In genomic region chr4:82432596-82432995, GRCh38 we compare ENCODE assay signal across 14 cellular contexts. TPM values are rescaled to one million over a fixed set of nuclear protein-coding genes. Genes with fewer than 3 reads are reported as not detected.
DNase-seq lines count a peak whose midpoint lies in the region; ATAC-seq and TF ChIP-seq lines count a peak whose summit lies in the region.
"Had no signal": no experiment of that assay in that cellular context is flagged by ENCODE, and none has a peak within 500 bp of the region (broad histone marks: within the 10 kb centered on the region; RNA-seq: fewer than 3 reads in every experiment).

No MANE protein-coding gene starts in this region.

- peak overlapping the region; percentile 81 for H3K4me2 ChIP-seq in DOHH2 (ENCODE audit: low read length)

- H3K9me3 Mint-ChIP-seq in CD4-positive, CD25-positive, alpha-beta regulatory T cell: peaks cover 0 to 4% (median 0%) of the 10 kb centered on the region in 7 donors
- H3K9me3 Mint-ChIP-seq in WTC11: no peaks in the 10 kb centered on the region
- no peaks in the 10 kb centered on the region for H3K9me3 Mint-ChIP-seq in immature natural killer cell

- peaks cover 10% of the 10 kb centered on the region for H3K27me3 Mint-ChIP-seq in CD4-positive, CD25-positive, alpha-beta regulatory T cell
- H3K27me3 Mint-ChIP-seq in WTC11 (ENCODE audit: low read depth) (no peaks in the 10 kb centered on the region; the same call in 1 of the 2 replicates), immature natural killer cell (ENCODE audit: low read depth in 3 of 3) (peaks cover 22 to 30% (median 27%) of the 10 kb centered on the region in 3 donors)

- no peak overlapping the region for H3K4me3 ChIP-seq in CD4-positive, CD25-positive, alpha-beta regulatory T cell (ENCODE audit: low read depth, low read length)
- H3K4me3 ChIP-seq in DOHH2 (ENCODE audit: low read length): peak overlapping the region; percentile 98; the same call in 1 of the 2 replicates
- H3K4me3 ChIP-seq: thoracic aorta had no signal

- H3K79me2 ChIP-seq in DOHH2 (ENCODE audit: control insufficient read depth, low read length): peaks cover 95% of the 10 kb centered on the region

- POLR2A ChIA-PET in WTC11 (lab: Charles Lee): no interaction called here

- H3K27ac ChIP-seq in CD4-positive, CD25-positive, alpha-beta regulatory T cell (ENCODE audit: insufficient read depth, low read length, poor library complexity, severe bottlenecking): no peak overlapping the region
- no peak overlapping the region for H3K27ac ChIP-seq in DOHH2 (ENCODE audit: low read depth, low read length)
- H3K27ac ChIP-seq: dorsolateral prefrontal cortex, thoracic aorta had no signal

- peaks cover 20% of the 10 kb centered on the region for H3K36me3 Mint-ChIP-seq in CD4-positive, CD25-positive, alpha-beta regulatory T cell
- H3K36me3 Mint-ChIP-seq in WTC11 (peaks cover 46% of the 10 kb centered on the region), immature natural killer cell (peaks cover 7 to 10% (median 7%) of the 10 kb centered on the region in 3 donors)

- peak overlapping the region in 2 of 3 donors; percentile 46 to 82 for H3K27ac Mint-ChIP-seq in CD4-positive, CD25-positive, alpha-beta regulatory T cell
- peak overlapping the region; percentile 55 for H3K27ac Mint-ChIP-seq in WTC11
- H3K27ac Mint-ChIP-seq in immature natural killer cell: peak overlapping the region in 4 of 6 donors; percentile 12 to 45 (median 26)

- peaks cover 33% of the 10 kb centered on the region for H3K4me1 ChIP-seq in CD4-positive, CD25-positive, alpha-beta regulatory T cell (ENCODE audit: control insufficient read depth, insufficient read depth, low read length, poor library complexity, severe bottlenecking)
- peaks cover 62% of the 10 kb centered on the region for H3K4me1 ChIP-seq in DOHH2 (ENCODE audit: control insufficient read depth, low read length)

- H3K4me1 Mint-ChIP-seq in CD4-positive, CD25-positive, alpha-beta regulatory T cell: peaks cover 34 to 73% (median 47%) of the 10 kb centered on the region in 4 donors
- peaks cover 49% of the 10 kb centered on the region for H3K4me1 Mint-ChIP-seq in WTC11
- H3K4me1 Mint-ChIP-seq in immature natural killer cell: peaks cover 47 to 75% of the 10 kb centered on the region in 2 donors

- no peak for ATAC-seq in CD4-positive, CD25-positive, alpha-beta regulatory T cell (ENCODE audit: low read depth in 2 of 2)
- ATAC-seq in WTC11: no peak
- no peak for ATAC-seq in HG03025 (IDR thresholded peaks at IDR 0.05; ENCODE audit: low FRiP score, unreplicated experiment)
- ATAC-seq in GM19351 (IDR thresholded peaks at IDR 0.05; ENCODE audit: unreplicated experiment): no peak
- ATAC-seq in GM18505 (IDR thresholded peaks at IDR 0.05; ENCODE audit: unreplicated experiment): no peak
- ATAC-seq: sciatic nerve had no signal

- H3K27me3 ChIP-seq in CD4-positive, CD25-positive, alpha-beta regulatory T cell (ENCODE audit: control insufficient read depth, insufficient read depth, low read length): no peaks in the 10 kb centered on the region
- no peaks in the 10 kb centered on the region for H3K27me3 ChIP-seq in DOHH2 (ENCODE audit: control insufficient read depth, low read length)
- H3K27me3 ChIP-seq: dorsolateral prefrontal cortex had no signal

- no peak for DNase-seq in CD4-positive, CD25-positive, alpha-beta regulatory T cell
- no peak for DNase-seq in WTC11 (ENCODE audit: low spot score)
- no peak for DNase-seq in immature natural killer cell
- DNase-seq in mucosa of gallbladder (ENCODE audit: low spot score): no peak
- DNase-seq: anterior cingulate cortex, dorsolateral prefrontal cortex, Karpas-422 had no signal

- peaks cover 16% of the 10 kb centered on the region for H3K36me3 ChIP-seq in CD4-positive, CD25-positive, alpha-beta regulatory T cell (ENCODE audit: control insufficient read depth, insufficient read depth, low read length)
- peaks cover 84% of the 10 kb centered on the region for H3K36me3 ChIP-seq in DOHH2 (ENCODE audit: control insufficient read depth, low read length)
- H3K36me3 ChIP-seq: thoracic aorta had no signal

- peaks cover 11% of the 10 kb centered on the region for H3F3A ChIP-seq in DOHH2 (ENCODE audit: control insufficient read depth, insufficient read depth)

- H3K9me3 ChIP-seq in CD4-positive, CD25-positive, alpha-beta regulatory T cell (ENCODE audit: control insufficient read depth in 2 of 2, low read length in 2 of 2): no peaks in the 10 kb centered on the region
- H3K9me3 ChIP-seq in DOHH2 (ENCODE audit: control insufficient read depth, insufficient read depth, low read length): no peaks in the 10 kb centered on the region
- H3K9me3 ChIP-seq: thoracic aorta had no signal

- CTCF ChIA-PET in WTC11 (lab: Charles Lee): no interaction called here

- TF ChIP-seq CTCF in DOHH2 (IDR thresholded peaks at IDR 0.05; ENCODE audit: low read depth, low read length, poor library complexity, severe bottlenecking) (no peak), WTC11 (IDR thresholded peaks at IDR 0.05) (no peak)

- H4K20me1 ChIP-seq in DOHH2 (ENCODE audit: control insufficient read depth, insufficient read depth, low read depth, low read length): peaks cover 28% of the 10 kb centered on the region

- H3K9me2 ChIP-seq in DOHH2 (replicated peaks; ENCODE audit: control insufficient read depth, low read length): no peaks in the 10 kb centered on the region

- H3K4me3 Mint-ChIP-seq in CD4-positive, CD25-positive, alpha-beta regulatory T cell: peak overlapping the region in 3 of 4 donors; percentile 62 to 100 (median 99)
- H3K4me3 Mint-ChIP-seq in WTC11: peak overlapping the region; percentile 93
- peak overlapping the region; percentile 14 to 46 (median 27) for H3K4me3 Mint-ChIP-seq in immature natural killer cell
- H3K4me3 Mint-ChIP-seq: CD14-positive monocyte had no signal

- TF ChIP-seq POLR2A in GM18505 (IDR thresholded peaks at IDR 0.05; ENCODE audit: borderline replicate concordance, extremely low read depth, insufficient read depth, insufficient read length): no peak

TF ChIP-seq in WTC11, 78 proteins besides CTCF, POLR2A, EP300 and RAD21 (continues in another document):
- TF ChIP-seq, protein P1, sequence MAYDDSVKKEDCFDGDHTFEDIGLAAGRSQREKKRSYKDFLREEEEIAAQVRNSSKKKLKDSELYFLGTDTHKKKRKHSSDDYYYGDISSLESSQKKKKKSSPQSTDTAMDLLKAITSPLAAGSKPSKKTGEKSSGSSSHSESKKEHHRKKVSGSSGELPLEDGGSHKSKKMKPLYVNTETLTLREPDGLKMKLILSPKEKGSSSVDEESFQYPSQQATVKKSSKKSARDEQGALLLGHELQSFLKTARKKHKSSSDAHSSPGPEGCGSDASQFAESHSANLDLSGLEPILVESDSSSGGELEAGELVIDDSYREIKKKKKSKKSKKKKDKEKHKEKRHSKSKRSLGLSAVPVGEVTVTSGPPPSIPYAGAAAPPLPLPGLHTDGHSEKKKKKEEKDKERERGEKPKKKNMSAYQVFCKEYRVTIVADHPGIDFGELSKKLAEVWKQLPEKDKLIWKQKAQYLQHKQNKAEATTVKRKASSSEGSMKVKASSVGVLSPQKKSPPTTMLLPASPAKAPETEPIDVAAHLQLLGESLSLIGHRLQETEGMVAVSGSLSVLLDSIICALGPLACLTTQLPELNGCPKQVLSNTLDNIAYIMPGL (CRISPR knock-in tag; IDR thresholded peaks at IDR 0.05): no peak
- no peak for TF ChIP-seq GTF2I (CRISPR knock-in tag; conservative IDR thresholded peaks at IDR 0.05)
- TF ChIP-seq, protein P2, sequence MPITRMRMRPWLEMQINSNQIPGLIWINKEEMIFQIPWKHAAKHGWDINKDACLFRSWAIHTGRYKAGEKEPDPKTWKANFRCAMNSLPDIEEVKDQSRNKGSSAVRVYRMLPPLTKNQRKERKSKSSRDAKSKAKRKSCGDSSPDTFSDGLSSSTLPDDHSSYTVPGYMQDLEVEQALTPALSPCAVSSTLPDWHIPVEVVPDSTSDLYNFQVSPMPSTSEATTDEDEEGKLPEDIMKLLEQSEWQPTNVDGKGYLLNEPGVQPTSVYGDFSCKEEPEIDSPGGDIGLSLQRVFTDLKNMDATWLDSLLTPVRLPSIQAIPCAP (CRISPR knock-in tag; IDR thresholded peaks at IDR 0.05): no peak
- TF ChIP-seq, protein P3, sequence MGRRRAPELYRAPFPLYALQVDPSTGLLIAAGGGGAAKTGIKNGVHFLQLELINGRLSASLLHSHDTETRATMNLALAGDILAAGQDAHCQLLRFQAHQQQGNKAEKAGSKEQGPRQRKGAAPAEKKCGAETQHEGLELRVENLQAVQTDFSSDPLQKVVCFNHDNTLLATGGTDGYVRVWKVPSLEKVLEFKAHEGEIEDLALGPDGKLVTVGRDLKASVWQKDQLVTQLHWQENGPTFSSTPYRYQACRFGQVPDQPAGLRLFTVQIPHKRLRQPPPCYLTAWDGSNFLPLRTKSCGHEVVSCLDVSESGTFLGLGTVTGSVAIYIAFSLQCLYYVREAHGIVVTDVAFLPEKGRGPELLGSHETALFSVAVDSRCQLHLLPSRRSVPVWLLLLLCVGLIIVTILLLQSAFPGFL (CRISPR knock-in tag; IDR thresholded peaks at IDR 0.05; ENCODE audit: borderline replicate concordance): no peak
- TF ChIP-seq ESRRA (CRISPR knock-in tag; IDR thresholded peaks at IDR 0.05; ENCODE audit: borderline replicate concordance): no peak
- TF ChIP-seq, protein P4, sequence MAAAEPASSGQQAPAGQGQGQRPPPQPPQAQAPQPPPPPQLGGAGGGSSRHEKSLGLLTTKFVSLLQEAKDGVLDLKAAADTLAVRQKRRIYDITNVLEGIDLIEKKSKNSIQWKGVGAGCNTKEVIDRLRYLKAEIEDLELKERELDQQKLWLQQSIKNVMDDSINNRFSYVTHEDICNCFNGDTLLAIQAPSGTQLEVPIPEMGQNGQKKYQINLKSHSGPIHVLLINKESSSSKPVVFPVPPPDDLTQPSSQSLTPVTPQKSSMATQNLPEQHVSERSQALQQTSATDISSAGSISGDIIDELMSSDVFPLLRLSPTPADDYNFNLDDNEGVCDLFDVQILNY (CRISPR knock-in tag; IDR thresholded peaks at IDR 0.05): no peak
- no peak for TF ChIP-seq OVOL2 (CRISPR knock-in tag; IDR thresholded peaks at IDR 0.05; ENCODE audit: borderline replicate concordance)

RNA-seq across cellular contexts. Expression of gene ENOPH1, which starts 2.2 kb away (rescaled TPM):
- 26.7 TPM for total RNA-seq in CD4-positive, CD25-positive, alpha-beta regulatory T cell
- 10 to 100 TPM; 47.1 to 48.7 (median 47.8) TPM for polyA plus RNA-seq in CD4-positive, CD25-positive, alpha-beta regulatory T cell
- total RNA-seq in WTC11 (2021) (72.3 to 78.3 TPM (median 75.0 TPM) in 3 replicates), mucosa of gallbladder (30.1 TPM)
- polyA plus RNA-seq in immature natural killer cell: 10 to 100 TPM; 48.5 to 53.7 (median 53.2) TPM

RNA-seq across cellular contexts. Expression of gene HNRNPDL, which starts 2.3 kb away (rescaled TPM):
- 337 TPM for total RNA-seq in CD4-positive, CD25-positive, alpha-beta regulatory T cell
- 100 to 1,000 TPM; 142 to 186 (median 168) TPM for polyA plus RNA-seq in CD4-positive, CD25-positive, alpha-beta regulatory T cell
- total RNA-seq in WTC11 (2021): 346 to 361 TPM (median 359 TPM) in 3 replicates
- polyA plus RNA-seq in immature natural killer cell: 100 to 1,000 TPM; 176 to 312 (median 204) TPM
- 158 TPM for total RNA-seq in mucosa of gallbladder

RNA-seq across cellular contexts. Expression of gene HNRNPD, which starts 58.8 kb away (rescaled TPM):
- 270 TPM for total RNA-seq in CD4-positive, CD25-positive, alpha-beta regulatory T cell
- polyA plus RNA-seq in CD4-positive, CD25-positive, alpha-beta regulatory T cell: 100 to 1,000 TPM; 193 to 210 (median 202) TPM
- total RNA-seq in WTC11 (2021) (493 to 580 TPM (median 496 TPM) in 3 replicates), mucosa of gallbladder (123 TPM)
- 100 to 1,000 TPM; 133 to 287 (median 221) TPM for polyA plus RNA-seq in immature natural killer cell

Comparison
In these comparisons a context has a peak if more than half of its experiments do, and no peak if none do; other contexts are left out.
1. H3K4me3 Mint-ChIP-seq: peak in every context shown above with its lines; median percentile 99 in CD4-positive, CD25-positive, alpha-beta regulatory T cell; 93 in WTC11; 27 in immature natural killer cell.